28 cellular contexts compared by ENCODE assay signal in genomic region chr5:76974768-76975167, GRCh38. TPM values are rescaled to one million over a fixed set of nuclear protein-coding genes. Genes with fewer than 3 reads are reported as not detected.
DNase-seq lines count a peak whose midpoint lies in the region; ATAC-seq, FAIRE-seq and TF ChIP-seq lines count a peak whose summit lies in the region.
"Had no signal": no experiment of that assay in that cellular context is flagged by ENCODE, and none has a peak within 500 bp of the region (broad histone marks: within the 10 kb centered on the region; RNA-seq: fewer than 3 reads in every experiment).

No MANE protein-coding gene starts in this region.

- no peak overlapping the region for H3K4me3 ChIP-seq in BLaER1 treated with 17β-estradiol and CSF1 and Interleukin-3, amounts not matched to agents 10 nM and 100 nM
- H3K4me3 ChIP-seq in OCI-LY1 (ENCODE audit: low read depth, low read length, poor library complexity, severe bottlenecking) (no peak overlapping the region), GM12878 (no peak overlapping the region)
- H3K4me3 ChIP-seq in effector memory CD4-positive, alpha-beta T cell (ENCODE audit: insufficient read depth, low read depth, low read length, poor library complexity, severe bottlenecking): no peak overlapping the region
- H3K4me3 ChIP-seq: HAP-1, PC-9 had no signal

- no peaks in the 10 kb centered on the region for H3K36me3 ChIP-seq in BLaER1 treated with 17β-estradiol and CSF1 and Interleukin-3, amounts not matched to agents 10 nM and 100 nM
- peaks cover 44% of the 10 kb centered on the region for H3K36me3 ChIP-seq in OCI-LY1 (ENCODE audit: insufficient read depth, low read length)
- no peaks in the 10 kb centered on the region for H3K36me3 ChIP-seq in GM12878 (ENCODE audit: control insufficient read depth in 2 of 2, insufficient read depth in 2 of 2, low read length in 1 of 2)
- H3K36me3 ChIP-seq in effector memory CD4-positive, alpha-beta T cell (ENCODE audit: control insufficient read depth, insufficient read depth, low read length): no peaks in the 10 kb centered on the region
- H3K36me3 ChIP-seq: HAP-1 had no signal

- H3K79me2 ChIP-seq in OCI-LY1 (ENCODE audit: insufficient read depth, low read length): no peaks in the 10 kb centered on the region
- no peaks in the 10 kb centered on the region for H3K79me2 ChIP-seq in GM12878 (ENCODE audit: control insufficient read depth, insufficient read depth, low read length)

- DNase-seq in NOMO-1 treated with DMSO at 0.1 percent for 48 hours (lab: John Stamatoyannopoulos, UW; ENCODE audit: unreplicated experiment) (peak; percentile 44), NOMO-1 treated with dmso at 0.1 percent for 144 hours (lab: John Stamatoyannopoulos, UW; ENCODE audit: unreplicated experiment) (no peak), GM12878 (ENCODE audit: low read depth, low spot score) (no peak)
- no peak for DNase-seq in effector memory CD4-positive, alpha-beta T cell
- DNase-seq in stimulated activated naive CD4-positive, alpha-beta T cell (lab: John Stamatoyannopoulos, UW): no peak
- DNase-seq: 8988T; CD4-positive, alpha-beta T cell; DMS53; GOT3; HFFc6; IMR-90; NCI-H1105; NCI-H1436 treated with DMSO at 0.1 percent for 48 hours; NCI-H1930; NCI-H2107; NCI-H524; NCI-H748 treated with DMSO at 0.1 percent for 48 hours; NK-92 treated with Interleukin-12 subunit alpha and Interleukin-12 subunit beta, amount 100 ng/mL, for 24 hours; PC-9; Right ventricle myocardium superior; RPMI8226; T-helper 2 cell had no signal

- no TSS peak for BruUV-seq in GM12878 (replicated peaks; lab: Mats Ljungman, UMichigan)

- no peak for ATAC-seq in GM12878

- WGBS in GM12878 (ENCODE audit: insufficient coverage, insufficient replicate concordance, low lambda C conversion rate, missing lambda C conversion rate): 10% methylated on average over 1 of the region's 1 CpG

- H3K4me2 ChIP-seq in BLaER1 treated with 17β-estradiol and CSF1 and Interleukin-3, amounts not matched to agents 10 nM and 100 nM: peak overlapping the region in 9 of 11 experiments; percentile 4 to 55 (median 34); a peak in 12 of 22 replicates
- peak overlapping the region; percentile 21; the same call in 1 of the 2 replicates for H3K4me2 ChIP-seq in OCI-LY1 (ENCODE audit: low read length)
- no peak overlapping the region for H3K4me2 ChIP-seq in GM12878 (ENCODE audit: control insufficient read depth, insufficient read depth)
- H3K4me2 ChIP-seq: PC-9 had no signal

- POLR2A ChIA-PET in GM12878 (lab: Charles Lee): no interaction called here

- H2AFZ ChIP-seq in OCI-LY1 (ENCODE audit: low read length): no peak overlapping the region
- H2AFZ ChIP-seq in GM12878 (ENCODE audit: control insufficient read depth, low read depth, low read length): no peak overlapping the region
- H2AFZ ChIP-seq: PC-9 had no signal

- no peak for TF ChIP-seq EP300 in GM12878 (IDR thresholded peaks at IDR 0.05; ENCODE audit: borderline replicate concordance in 1 of 2, control insufficient read depth in 1 of 2, low read depth in 2 of 2, low read length in 2 of 2)

- TF ChIP-seq CTCF in OCI-LY1 (IDR thresholded peaks at IDR 0.05; ENCODE audit: low read length) (no peak), GM12878 (IDR thresholded peaks at IDR 0.05 in 2 of 3, conservative IDR thresholded peaks at IDR 0.05 in 1 of 3; ENCODE audit: control insufficient read depth in 2 of 3, extremely low read depth in 1 of 3, insufficient read depth in 1 of 3, low read depth in 3 of 3, low read length in 3 of 3) (no peak)

- no peak for TF ChIP-seq POLR2A in GM12878 (IDR thresholded peaks at IDR 0.05; ENCODE audit: low read depth, low read length)

- FAIRE-seq in GM12878 (lab: Jason Lieb, UNC): no peak
- FAIRE-seq: D721Med, G401.6 had no signal

- H3K9me2 ChIP-seq in OCI-LY1 (ENCODE audit: low read depth, low read length): no peaks in the 10 kb centered on the region

- no peak overlapping the region for H3K9ac ChIP-seq in BLaER1 treated with 17β-estradiol and CSF1 and Interleukin-3, amounts not matched to agents 10 nM and 100 nM
- no peak overlapping the region for H3K9ac ChIP-seq in OCI-LY1 (ENCODE audit: low read length)
- H3K9ac ChIP-seq in GM12878 (ENCODE audit: control insufficient read depth, insufficient read depth, low read length): no peak overlapping the region

- RAD21 ChIA-PET in GM12878 (lab: Charles Lee; ENCODE audit: unreplicated experiment): no interaction called here

- peaks cover 0 to 15% (median 11%) of the 10 kb centered on the region in 10 experiments; a peak in 12 of 20 replicates for H3K4me1 ChIP-seq in BLaER1 treated with 17β-estradiol and CSF1 and Interleukin-3, amounts not matched to agents 10 nM and 100 nM
- H3K4me1 ChIP-seq in OCI-LY1 (ENCODE audit: insufficient read depth, low read length, severe bottlenecking) (peaks cover 9% of the 10 kb centered on the region), GM12878 (ENCODE audit: control insufficient read depth, insufficient read depth, low read length) (no peaks in the 10 kb centered on the region)
- no peaks in the 10 kb centered on the region for H3K4me1 ChIP-seq in effector memory CD4-positive, alpha-beta T cell (ENCODE audit: control insufficient read depth, insufficient read depth, low read length, poor library complexity, severe bottlenecking)
- H3K4me1 ChIP-seq: HAP-1 had no signal

- SMC1A ChIA-PET in GM12878 (lab: Charles Lee; ENCODE audit: uncharacterized antibody, unreplicated experiment): interaction anchor here (1.0 kb wide), 1 partner anchor 11 kb away, joined by 3 read pairs; no protein-coding TSS in a partner anchor

- no peaks in the 10 kb centered on the region for H4K20me1 ChIP-seq in BLaER1 treated with 17β-estradiol and CSF1 and Interleukin-3, amounts not matched to agents 10 nM and 100 nM
- H4K20me1 ChIP-seq in OCI-LY1 (ENCODE audit: insufficient read depth, low read length): no peaks in the 10 kb centered on the region
- no peaks in the 10 kb centered on the region for H4K20me1 ChIP-seq in GM12878 (ENCODE audit: control insufficient read depth, insufficient read depth)

- TF ChIP-seq RAD21 in GM12878 (IDR thresholded peaks at IDR 0.05; ENCODE audit: insufficient read depth, low read depth, low read length): no peak

- no peaks in the 10 kb centered on the region for H3F3A ChIP-seq in OCI-LY1 (ENCODE audit: insufficient read depth, low read length)

- H3K27ac ChIP-seq in BLaER1 treated with 17β-estradiol and CSF1 and Interleukin-3, amounts not matched to agents 10 nM and 100 nM: 0 out of 22 replicates have a peak overlapping the region, but pooled peaks of 1 of the 11 experiments have one; percentile 30
- H3K27ac ChIP-seq in OCI-LY1 (ENCODE audit: low read depth, low read length, poor library complexity, severe bottlenecking) (peak overlapping the region; percentile 30), GM12878 (ENCODE audit: control insufficient read depth, insufficient read depth) (no peak overlapping the region)
- H3K27ac ChIP-seq in effector memory CD4-positive, alpha-beta T cell (ENCODE audit: insufficient read depth, low read length, poor library complexity, severe bottlenecking): no peak overlapping the region
- H3K27ac ChIP-seq: PC-9 had no signal

- H3K27me3 ChIP-seq in BLaER1 treated with 17β-estradiol and CSF1 and Interleukin-3, amounts not matched to agents 10 nM and 100 nM: no peaks in the 10 kb centered on the region
- no peaks in the 10 kb centered on the region for H3K27me3 ChIP-seq in OCI-LY1 (ENCODE audit: insufficient read depth, low read length)
- H3K27me3 ChIP-seq in GM12878 (replicated peaks in 1 of 2; ENCODE audit: control insufficient read depth in 2 of 2, insufficient read depth in 2 of 2, low read length in 1 of 2): no peaks in the 10 kb centered on the region
- no peaks in the 10 kb centered on the region for H3K27me3 ChIP-seq in effector memory CD4-positive, alpha-beta T cell (replicated peaks; ENCODE audit: control insufficient read depth, insufficient read depth, low read length, poor library complexity, severe bottlenecking)

- in situ Hi-C loops in GM12878 (cut with MboI): no loop called here

- H3K9me3 ChIP-seq in BLaER1 treated with 17β-estradiol and CSF1 and Interleukin-3, amounts not matched to agents 10 nM and 100 nM (replicated peaks in 1 of 11): no peaks in the 10 kb centered on the region
- H3K9me3 ChIP-seq in OCI-LY1 (ENCODE audit: low read length) (no peaks in the 10 kb centered on the region; the same call in 1 of the 2 replicates), GM12878 (replicated peaks; ENCODE audit: control insufficient read depth, insufficient read depth, low read length) (no peaks in the 10 kb centered on the region)
- H3K9me3 ChIP-seq in effector memory CD4-positive, alpha-beta T cell (ENCODE audit: control insufficient read depth, low read length): no peaks in the 10 kb centered on the region
- H3K9me3 ChIP-seq: HAP-1 had no signal

- CTCF ChIA-PET in GM12878 (lab: Yijun Ruan, JAX): no interaction called here

- intact Hi-C loops in GM12878 (cut with micrococcal nuclease; ENCODE audit: unreplicated experiment): no loop called here

RNA-seq across cellular contexts. Expression of gene CRHBP, which starts 21.9 kb away (rescaled TPM):
- total RNA-seq in GM12878 (2013; cell fraction: nucleolus; rRNA removed): 4.2 and 4.7 TPM in 2 replicates
- total RNA-seq in GM12878 (2014; rRNA removed) (not detected in 2 replicates), GM12878 (2014; rRNA removed; fragmentation: Illumina TruSeq; extraction: Trizol) (0.09 TPM in 1 of 2 replicates, not detected in the other), GM12878 (2021) (not detected in 2 replicates)
- polyA plus RNA-seq in GM12878 (2011; ENCODE audit: low read depth): 0.58 TPM
- polyA plus RNA-seq in GM12878 (2011; rRNA removed) (0.04 and 0.24 TPM in 2 replicates), GM12878 (2014; fragmentation: Illumina TruSeq; extraction: Trizol) (not detected in 2 replicates), GM12878 (2014; fragmentation: Nextera tagmentation; extraction: Ambion mirVana) (not detected), GM12878 (2014; rRNA removed) (0.11 and 0.32 TPM in 2 replicates), GM12878 (2016; fragmentation: Nextera tagmentation; extraction: Ambion mirVana) (not detected)
- polyA plus RNA-seq in GM12878 (2011; cell fraction: cytosol; rRNA removed): 0.03 TPM in 1 of 2 replicates, not detected in the other
- 0.64 and 0.99 TPM in 2 replicates for polyA plus RNA-seq in GM12878 (2011; cell fraction: nucleus; rRNA removed)
- 0.06 and 0.09 TPM in 2 replicates for polyA plus RNA-seq in GM12878 (2012)
- polyA minus RNA-seq in GM12878 (2011; rRNA and poly(A)+ RNA removed): 0.21 and 1.5 TPM in 2 replicates
- polyA minus RNA-seq in GM12878 (2011; cell fraction: cytosol; rRNA and poly(A)+ RNA removed): not detected in 2 replicates
- not detected in 2 replicates for polyA minus RNA-seq in GM12878 (2011; cell fraction: nucleus; rRNA and poly(A)+ RNA removed)
- total RNA-seq: CD4-positive, alpha-beta T cell; HFFc6; IMR-90; PC-9 had no signal
- polyA plus RNA-seq: BJ had no signal

RNA-seq across cellular contexts. Expression of gene AGGF1, which starts 55.4 kb away (rescaled TPM):
- total RNA-seq in GM12878 (2013; cell fraction: nucleolus; rRNA removed): 43.1 and 47.1 TPM in 2 replicates
- total RNA-seq in GM12878 (2014; rRNA removed) (20.1 and 22.2 TPM in 2 replicates), GM12878 (2014; rRNA removed; fragmentation: Illumina TruSeq; extraction: Trizol) (20.0 and 20.3 TPM in 2 replicates), GM12878 (2021) (19.6 and 21.1 TPM in 2 replicates)
- polyA plus RNA-seq in GM12878 (2011; ENCODE audit: low read depth): 5.4 TPM
- polyA plus RNA-seq in GM12878 (2011; rRNA removed) (24.8 and 40.3 TPM in 2 replicates), GM12878 (2014; fragmentation: Illumina TruSeq; extraction: Trizol) (18.8 and 23.6 TPM in 2 replicates), GM12878 (2014; fragmentation: Nextera tagmentation; extraction: Ambion mirVana) (1 to 10 TPM; 7.3 to 9.4 TPM), GM12878 (2014; rRNA removed) (14.4 and 15.8 TPM in 2 replicates), GM12878 (2016; fragmentation: Nextera tagmentation; extraction: Ambion mirVana) (10 to 100 TPM; 35.6 to 43.4 TPM)
- polyA plus RNA-seq in GM12878 (2011; cell fraction: cytosol; rRNA removed): 8.2 and 9.0 TPM in 2 replicates
- 9.3 and 10.1 TPM in 2 replicates for polyA plus RNA-seq in GM12878 (2011; cell fraction: nucleus; rRNA removed)
- 9.9 and 13.1 TPM in 2 replicates for polyA plus RNA-seq in GM12878 (2012)
- polyA minus RNA-seq in GM12878 (2011; rRNA and poly(A)+ RNA removed): 5.6 and 7.2 TPM in 2 replicates
- polyA minus RNA-seq in GM12878 (2011; cell fraction: cytosol; rRNA and poly(A)+ RNA removed): 6.7 and 7.2 TPM in 2 replicates
- polyA minus RNA-seq in GM12878 (2011; cell fraction: nucleus; rRNA and poly(A)+ RNA removed): 11.8 and 18.4 TPM in 2 replicates
